ENCODE assay signal across 2 cellular contexts in genomic region chr17:46805771-46806170, GRCh38.
TF ChIP-seq lines count a peak whose summit lies in the region.

No MANE protein-coding gene starts in this region.

TF ChIP-seq in K562, 482 proteins besides CTCF, POLR2A, EP300 and RAD21:
- 0 out of 2 replicates have a peak, but pooled peaks have one; percentile 2 for TF ChIP-seq ZNF121 (CRISPR knock-in tag; conservative IDR thresholded peaks at IDR 0.05)
- TF ChIP-seq CBX1 (IDR thresholded peaks at IDR 0.05; ENCODE audit: low read depth), result 0 out of 2 replicates have a peak, but pooled peaks have one; percentile 29
- TF ChIP-seq HDAC2 (IDR thresholded peaks at IDR 0.05), result peak; percentile 37; the same call in 1 of the 2 replicates
- TF ChIP-seq RBM25 (IDR thresholded peaks at IDR 0.05; ENCODE audit: low read depth, low read length, severe bottlenecking), result peak; percentile 60
- TF ChIP-seq PCBP1 (IDR thresholded peaks at IDR 0.05; ENCODE audit: low read depth, low read length, poor library complexity, severe bottlenecking), result no peak
- peak; percentile 87 for TF ChIP-seq BCOR (IDR thresholded peaks at IDR 0.05)
- no peak for TF ChIP-seq SPI1 (IDR thresholded peaks at IDR 0.05; ENCODE audit: borderline replicate concordance, low read depth, low read length)
- TF ChIP-seq KDM1A (IDR thresholded peaks at IDR 0.05), result 0 out of 4 replicates have a peak, but pooled peaks of 1 of the 2 experiments have one; percentile 40

TF ChIP-seq in H1, 55 proteins besides CTCF, POLR2A, EP300 and RAD21:
- TF ChIP-seq KDM1A (IDR thresholded peaks at IDR 0.05; ENCODE audit: borderline replicate concordance, low read length), result 0 out of 2 replicates have a peak, but pooled peaks have one; percentile 31
- TF ChIP-seq YY1 (IDR thresholded peaks at IDR 0.05; ENCODE audit: low read depth, low read length), result no peak
- no peak for TF ChIP-seq KDM5A (IDR thresholded peaks at IDR 0.05; ENCODE audit: low read length)
- TF ChIP-seq JUND (IDR thresholded peaks at IDR 0.05; ENCODE audit: low read length), result no peak
